In the genomic region with DNA sequence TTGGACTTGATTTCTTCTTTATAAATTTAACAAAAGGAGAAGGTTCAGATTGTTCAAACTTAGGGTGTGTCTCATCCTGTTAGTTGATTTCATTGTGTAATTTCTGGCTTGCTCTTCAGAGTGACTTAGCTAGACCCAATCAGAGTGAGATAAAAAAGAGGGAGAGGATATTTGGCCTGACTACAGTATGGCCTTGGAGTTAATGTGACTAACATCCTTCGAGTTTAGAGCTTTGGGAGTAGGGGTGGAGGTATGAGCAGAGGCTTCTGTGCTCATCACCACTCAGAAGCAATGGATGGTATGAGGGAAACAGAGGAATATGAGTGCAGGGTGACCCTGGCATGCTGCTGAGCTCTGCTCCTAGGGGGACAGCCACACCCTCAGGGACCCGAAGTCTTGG, we compare ENCODE assay signal across 10 cellular contexts.
DNase-seq lines count a peak whose midpoint lies in the region; ATAC-seq and TF ChIP-seq lines count a peak whose summit lies in the region.
"Had no signal": no experiment of that assay in that cellular context is flagged by ENCODE, and none has a peak within 500 bp of the region (broad histone marks: within the 10 kb centered on the region; RNA-seq: fewer than 3 reads in every experiment).

No MANE protein-coding gene starts in this region.

- CTCF ChIA-PET in CD8-positive, alpha-beta memory T cell (lab: Charles Lee): no interaction called here

- POLR2A ChIA-PET in CD8-positive, alpha-beta memory T cell (lab: Charles Lee): no interaction called here

- H3K4me1 ChIP-seq in osteoblast (ENCODE audit: insufficient read depth, low read length) (peaks cover 22% of the 10 kb centered on the region), aorta (ENCODE audit: control insufficient read depth in 1 of 2, insufficient read depth in 2 of 2, low read length in 2 of 2) (no peaks in the 10 kb centered on the region)
- no peaks in the 10 kb centered on the region for H3K4me1 ChIP-seq in CD8-positive, alpha-beta memory T cell (ENCODE audit: insufficient read depth, low read length)

- no peak overlapping the region for H3K4me3 ChIP-seq in fibroblast of pulmonary artery (replicated peaks; ENCODE audit: low read depth, low read length)
- H3K4me3 ChIP-seq in osteoblast (ENCODE audit: insufficient read depth, low read length): no peak overlapping the region
- H3K4me3 ChIP-seq in aorta (ENCODE audit: low read length in 2 of 2): no peak overlapping the region
- no peak overlapping the region for H3K4me3 ChIP-seq in CD8-positive, alpha-beta memory T cell (ENCODE audit: low read length)

- H4K20me1 ChIP-seq in osteoblast (ENCODE audit: insufficient read depth, low read length): no peaks in the 10 kb centered on the region

- H3K27me3 ChIP-seq in osteoblast (ENCODE audit: insufficient read depth, low read length) (no peaks in the 10 kb centered on the region), aorta (ENCODE audit: control insufficient read depth in 1 of 2, insufficient read depth in 2 of 2, low read length in 1 of 2) (no peaks in the 10 kb centered on the region)
- no peaks in the 10 kb centered on the region for H3K27me3 ChIP-seq in CD8-positive, alpha-beta memory T cell (ENCODE audit: insufficient read depth, low read length, poor library complexity, severe bottlenecking)

- ATAC-seq in aorta (ENCODE audit: low FRiP score): peak; percentile 61
- no peak for ATAC-seq in activated T-cell treated with anti-CD3 and anti-CD28 coated beads, Interleukin-2, amount 50 U/mL, for 72 hours (replicated peaks in 1 of 2)
- no peak for ATAC-seq in HG03520 (IDR thresholded peaks at IDR 0.05; ENCODE audit: unreplicated experiment)

- no peak for DNase-seq in activated naive CD8-positive, alpha-beta T cell treated with anti-CD3 and anti-CD28 coated beads for 36 hours
- DNase-seq in fibroblast of pulmonary artery (ENCODE audit: low read depth) (peak; percentile 82), osteoblast (ENCODE audit: insufficient read length, low spot score, missing footprints) (peak; percentile 50), aorta (no peak)
- DNase-seq in CD8-positive, alpha-beta memory T cell: no peak
- no peak for DNase-seq in activated T-cell treated with anti-CD3 and anti-CD28 coated beads, Interleukin-2, amount 50 U/mL, for 72 hours
- DNase-seq: NCI-H2081 had no signal

- no peaks in the 10 kb centered on the region for H3K79me2 ChIP-seq in osteoblast (ENCODE audit: insufficient read depth, low read length)

- no peaks in the 10 kb centered on the region for H3K4me1 Mint-ChIP-seq in activated naive CD8-positive, alpha-beta T cell (ENCODE audit: low read depth)
- H3K4me1 Mint-ChIP-seq in activated naive CD8-positive, alpha-beta T cell treated with anti-CD3 and anti-CD28 coated beads for 36 hours: peaks cover 2% of the 10 kb centered on the region
- no peaks in the 10 kb centered on the region for H3K4me1 Mint-ChIP-seq in CD8-positive, alpha-beta memory T cell
- no peaks in the 10 kb centered on the region for H3K4me1 Mint-ChIP-seq in activated T-cell treated with anti-CD3 and anti-CD28 coated beads, Interleukin-2, amount 50 U/mL, for 72 hours (ENCODE audit: low read depth)

- H3K27ac Mint-ChIP-seq in activated naive CD8-positive, alpha-beta T cell: peak overlapping the region; percentile 5
- no peak overlapping the region for H3K27ac Mint-ChIP-seq in activated naive CD8-positive, alpha-beta T cell treated with anti-CD3 and anti-CD28 coated beads for 36 hours
- H3K27ac Mint-ChIP-seq in CD8-positive, alpha-beta memory T cell: no peak overlapping the region
- no peak overlapping the region for H3K27ac Mint-ChIP-seq in activated T-cell treated with anti-CD3 and anti-CD28 coated beads, Interleukin-2, amount 50 U/mL, for 72 hours

- intact Hi-C loops in aorta (cut with DNase I): no loop called here

- H3K36me3 ChIP-seq in osteoblast (ENCODE audit: insufficient read depth, low read length) (no peaks in the 10 kb centered on the region), aorta (ENCODE audit: control insufficient read depth in 1 of 2, insufficient read depth in 2 of 2, low read length in 1 of 2) (peaks cover 0 to 3% of the 10 kb centered on the region in 2 donors)
- H3K36me3 ChIP-seq in CD8-positive, alpha-beta memory T cell (ENCODE audit: insufficient read depth, low read length): no peaks in the 10 kb centered on the region

- peaks cover under 1% of the 10 kb centered on the region for H3K27me3 Mint-ChIP-seq in activated naive CD8-positive, alpha-beta T cell
- H3K27me3 Mint-ChIP-seq in activated naive CD8-positive, alpha-beta T cell treated with anti-CD3 and anti-CD28 coated beads for 36 hours: no peaks in the 10 kb centered on the region
- peaks cover 0 to 1% of the 10 kb centered on the region in 2 donors for H3K27me3 Mint-ChIP-seq in CD8-positive, alpha-beta memory T cell
- peaks cover 6% of the 10 kb centered on the region for H3K27me3 Mint-ChIP-seq in activated T-cell treated with anti-CD3 and anti-CD28 coated beads, Interleukin-2, amount 50 U/mL, for 72 hours (ENCODE audit: low read depth)

- no peak overlapping the region for H3K4me2 ChIP-seq in osteoblast (ENCODE audit: insufficient read depth, low read length)

- no peaks in the 10 kb centered on the region for H3K36me3 Mint-ChIP-seq in activated naive CD8-positive, alpha-beta T cell
- H3K36me3 Mint-ChIP-seq in activated naive CD8-positive, alpha-beta T cell treated with anti-CD3 and anti-CD28 coated beads for 36 hours: peaks cover 1% of the 10 kb centered on the region
- H3K36me3 Mint-ChIP-seq in CD8-positive, alpha-beta memory T cell: peaks cover 0 to 2% (median 0%) of the 10 kb centered on the region in 3 donors
- H3K36me3 Mint-ChIP-seq in activated T-cell treated with anti-CD3 and anti-CD28 coated beads, Interleukin-2, amount 50 U/mL, for 72 hours (ENCODE audit: insufficient read depth in 2 of 2): no peaks in the 10 kb centered on the region

- WGBS in aorta, 2 donors: 57 to 67% methylated on average over 2 of the region's 2 CpGs

- H2AFZ ChIP-seq in osteoblast (ENCODE audit: low read length): no peak overlapping the region

- no peak overlapping the region for H3K4me3 Mint-ChIP-seq in activated naive CD8-positive, alpha-beta T cell
- no peak overlapping the region for H3K4me3 Mint-ChIP-seq in activated naive CD8-positive, alpha-beta T cell treated with anti-CD3 and anti-CD28 coated beads for 36 hours
- H3K4me3 Mint-ChIP-seq in CD8-positive, alpha-beta memory T cell: no peak overlapping the region
- no peak overlapping the region for H3K4me3 Mint-ChIP-seq in activated T-cell treated with anti-CD3 and anti-CD28 coated beads, Interleukin-2, amount 50 U/mL, for 72 hours

- H3K9me3 ChIP-seq in osteoblast (ENCODE audit: low read depth, low read length): no peaks in the 10 kb centered on the region
- no peaks in the 10 kb centered on the region for H3K9me3 ChIP-seq in aorta (ENCODE audit: control insufficient read depth, low read length)
- no peaks in the 10 kb centered on the region for H3K9me3 ChIP-seq in CD8-positive, alpha-beta memory T cell (ENCODE audit: low read length)

- peaks cover 7% of the 10 kb centered on the region for H3K9me3 Mint-ChIP-seq in activated naive CD8-positive, alpha-beta T cell (ENCODE audit: low read depth)
- peaks cover 14% of the 10 kb centered on the region for H3K9me3 Mint-ChIP-seq in activated naive CD8-positive, alpha-beta T cell treated with anti-CD3 and anti-CD28 coated beads for 36 hours
- peaks cover 0 to 8% (median 6%) of the 10 kb centered on the region in 5 donors for H3K9me3 Mint-ChIP-seq in CD8-positive, alpha-beta memory T cell
- peaks cover 0 to 9% of the 10 kb centered on the region in 2 donors for H3K9me3 Mint-ChIP-seq in activated T-cell treated with anti-CD3 and anti-CD28 coated beads, Interleukin-2, amount 50 U/mL, for 72 hours

- TF ChIP-seq CTCF in fibroblast of pulmonary artery (IDR thresholded peaks at IDR 0.05; ENCODE audit: low read length, missing control alignments) (no peak), osteoblast (IDR thresholded peaks at IDR 0.05; ENCODE audit: extremely low read depth, low read depth, low read length) (no peak)

- H3K27ac ChIP-seq in osteoblast (ENCODE audit: low read depth, low read length) (peak overlapping the region; percentile 95), aorta (ENCODE audit: low read depth in 1 of 2, low read length in 2 of 2) (no peak overlapping the region)
- no peak overlapping the region for H3K27ac ChIP-seq in CD8-positive, alpha-beta memory T cell (ENCODE audit: low read depth, low read length)
- H3K27ac ChIP-seq: 22Rv1 had no signal

Comparison
In these comparisons a context has a peak if more than half of its experiments do, and no peak if none do; other contexts are left out.
1. DNase-seq: peak in fibroblast of pulmonary artery (single experiment) and osteoblast (single experiment); none in activated naive CD8-positive, alpha-beta T cell treated with anti-CD3 and anti-CD28 coated beads for 36 hours (single experiment), aorta (0 of 2), CD8-positive, alpha-beta memory T cell (0 of 5) and activated T-cell treated with anti-CD3 and anti-CD28 coated beads, Interleukin-2, amount 50 U/mL, for 72 hours (0 of 2).